ENCODE assay signal across 10 cellular contexts in genomic region chr14:70660967-70661871, GRCh38. TPM values are rescaled to one million over a fixed set of nuclear protein-coding genes. Genes with fewer than 3 reads are reported as not detected.
A peak's percentile ranks its signal among the peaks of the same experiment; 100 is the strongest.
DNase-seq lines count a peak whose midpoint lies in the region; ATAC-seq lines count a peak whose summit lies in the region.
"Had no signal": no experiment of that assay in that cellular context is flagged by ENCODE, and none has a peak within 500 bp of the region (broad histone marks: within the 10 kb centered on the region; RNA-seq: fewer than 3 reads in every experiment).

No MANE protein-coding gene starts in this region.

- H3K4me3 Mint-ChIP-seq in activated T-helper 1 cell treated with anti-CD3 and anti-CD28 coated beads, Interleukin-12 subunit alpha, Interleukin-12 subunit beta, Interleukin-2, Interleukin-4 antibody, amounts not matched to agents 30 ng/mL and 10 ng/mL and 1 ng/mL, durations not matched to agents 14 hours and 24 hours and 36 hours, result peak overlapping the region; percentile 64
- H3K4me3 Mint-ChIP-seq: neural crest cell had no signal

- peaks cover 16% of the 10 kb centered on the region for H3K36me3 Mint-ChIP-seq in activated T-helper 1 cell treated with anti-CD3 and anti-CD28 coated beads, Interleukin-12 subunit alpha, Interleukin-12 subunit beta, Interleukin-2, Interleukin-4 antibody, amounts not matched to agents 30 ng/mL and 10 ng/mL and 1 ng/mL, durations not matched to agents 14 hours and 24 hours and 36 hours (ENCODE audit: low read depth)

- in situ Hi-C loops in G401 (cut with HindIII; ENCODE audit: low sequenced_read_pairs), result no loop called here

- peaks cover 84% of the 10 kb centered on the region for H3K4me1 Mint-ChIP-seq in activated T-helper 1 cell treated with anti-CD3 and anti-CD28 coated beads, Interleukin-12 subunit alpha, Interleukin-12 subunit beta, Interleukin-2, Interleukin-4 antibody, amounts not matched to agents 30 ng/mL and 10 ng/mL and 1 ng/mL, durations not matched to agents 14 hours and 24 hours and 36 hours (ENCODE audit: low read depth)

- H3K27ac Mint-ChIP-seq in activated T-helper 1 cell treated with anti-CD3 and anti-CD28 coated beads, Interleukin-12 subunit alpha, Interleukin-12 subunit beta, Interleukin-2, Interleukin-4 antibody, amounts not matched to agents 30 ng/mL and 10 ng/mL and 1 ng/mL, durations not matched to agents 14 hours and 24 hours and 36 hours, result peak overlapping the region; percentile 88

- peak; percentile 37 for DNase-seq in G401 (ENCODE audit: low spot score)
- DNase-seq in NCI-H2107 treated with DMSO at 0.1 percent for 48 hours (lab: John Stamatoyannopoulos, UW; ENCODE audit: unreplicated experiment), result peak; percentile 20
- DNase-seq in activated T-helper 1 cell treated with anti-CD3 and anti-CD28 coated beads, Interleukin-12 subunit alpha, Interleukin-12 subunit beta, Interleukin-2, Interleukin-4 antibody, amounts not matched to agents 30 ng/mL and 10 ng/mL and 1 ng/mL, durations not matched to agents 14 hours and 24 hours and 36 hours (ENCODE audit: low spot score), result peak; percentile 27
- DNase-seq in myocyte (ENCODE audit: low read depth), result peak; percentile 47
- no peak for DNase-seq in NCI-H774 (lab: John Stamatoyannopoulos, UW)
- no peak for DNase-seq in mesenteric fat pad (ENCODE audit: low spot score)
- DNase-seq: SW 1271 had no signal

- ATAC-seq in GM18870 (IDR thresholded peaks at IDR 0.05; ENCODE audit: unreplicated experiment) (no peak), HG02870 (IDR thresholded peaks at IDR 0.05; ENCODE audit: unreplicated experiment) (no peak)

- H3K9me3 Mint-ChIP-seq in activated T-helper 1 cell treated with anti-CD3 and anti-CD28 coated beads, Interleukin-12 subunit alpha, Interleukin-12 subunit beta, Interleukin-2, Interleukin-4 antibody, amounts not matched to agents 30 ng/mL and 10 ng/mL and 1 ng/mL, durations not matched to agents 14 hours and 24 hours and 36 hours, result no peaks in the 10 kb centered on the region
- H3K9me3 Mint-ChIP-seq: neural crest cell had no signal

- intact Hi-C loops in activated T-helper 1 cell treated with anti-CD3 and anti-CD28 coated beads, Interleukin-12 subunit alpha, Interleukin-12 subunit beta, Interleukin-2, Interleukin-4 antibody, amounts not matched to agents 30 ng/mL and 10 ng/mL and 1 ng/mL, durations not matched to agents 14 hours and 24 hours and 36 hours (cut with micrococcal nuclease), result no loop called here

- no peaks in the 10 kb centered on the region for H3K27me3 Mint-ChIP-seq in activated T-helper 1 cell treated with anti-CD3 and anti-CD28 coated beads, Interleukin-12 subunit alpha, Interleukin-12 subunit beta, Interleukin-2, Interleukin-4 antibody, amounts not matched to agents 30 ng/mL and 10 ng/mL and 1 ng/mL, durations not matched to agents 14 hours and 24 hours and 36 hours (ENCODE audit: insufficient read depth)

RNA-seq across cellular contexts. Expression of gene TTC9, which starts 19.5 kb away (rescaled TPM):
- total RNA-seq in G401 (2014; rRNA removed; shearing (Covaris generic)), result not detected in 2 replicates
- 6.6 and 6.7 TPM in 2 replicates for total RNA-seq in activated T-helper 1 cell treated with anti-CD3 and anti-CD28 coated beads, Interleukin-12 subunit alpha, Interleukin-12 subunit beta, Interleukin-2, Interleukin-4 antibody, amounts not matched to agents 30 ng/mL and 10 ng/mL and 1 ng/mL, durations not matched to agents 14 hours and 24 hours and 36 hours
- total RNA-seq in myocyte (39.5 and 61.5 TPM in 2 replicates), mesenteric fat pad (0.51 TPM)
- 34.3 TPM for polyA plus RNA-seq in myocyte (2012)

Comparison
In these comparisons a context has a peak if more than half of its experiments do, and no peak if none do; other contexts are left out.
1. DNase-seq: peak in G401 (single experiment), NCI-H2107 treated with DMSO at 0.1 percent for 48 hours (single experiment), activated T-helper 1 cell treated with anti-CD3 and anti-CD28 coated beads, Interleukin-12 subunit alpha, Interleukin-12 subunit beta, Interleukin-2, Interleukin-4 antibody, amounts not matched to agents 30 ng/mL and 10 ng/mL and 1 ng/mL, durations not matched to agents 14 hours and 24 hours and 36 hours (single experiment) and myocyte (single experiment); none in NCI-H774 (single experiment) and mesenteric fat pad (single experiment).